Comparison of ENCODE assay signal across 21 cellular contexts in genomic region chr21:27466175-27466574, GRCh38.
DNase-seq lines count a peak whose midpoint lies in the region; ATAC-seq and TF ChIP-seq lines count a peak whose summit lies in the region.
"Had no signal": no experiment of that assay in that cellular context is flagged by ENCODE, and none has a peak within 500 bp of the region (broad histone marks: within the 10 kb centered on the region; RNA-seq: fewer than 3 reads in every experiment).

No MANE protein-coding gene starts in this region.

- no peaks in the 10 kb centered on the region for H3K27me3 Mint-ChIP-seq in HFFc6 (ENCODE audit: insufficient read depth)
- H3K27me3 Mint-ChIP-seq: activated CD4-positive, alpha-beta T cell treated with anti-CD3 and anti-CD28 coated beads, Interleukin-2, amount 10 ng/mL, durations not matched to agents 7 days and 5 days; CD4-positive, alpha-beta memory T cell had no signal

- no peaks in the 10 kb centered on the region for H3K9me3 Mint-ChIP-seq in HFFc6
- H3K9me3 Mint-ChIP-seq: nephron progenitor cell had no signal

- H3K27ac ChIP-seq in brain microvascular endothelial cell = no peak overlapping the region
- H3K27ac ChIP-seq: dorsolateral prefrontal cortex, SJCRH30 had no signal

- DNase-seq in ELR (ENCODE audit: low read depth) (peak; percentile 17), HFFc6 (no peak), brain microvascular endothelial cell (no peak), iPS DF 4.7 (ENCODE audit: extremely low read depth, low spot score) (peak; percentile 9), NCI-H2171 treated with DMSO at 0.1 percent for 48 hours (lab: John Stamatoyannopoulos, UW) (no peak)
- no peak for DNase-seq in NK-92 treated with Interleukin-12 subunit alpha and Interleukin-12 subunit beta, amount 100 ng/mL, for 24 hours (lab: John Stamatoyannopoulos, UW)
- DNase-seq: activated CD4-positive, alpha-beta T cell treated with anti-CD3 and anti-CD28 coated beads, Interleukin-2, amount 10 ng/mL, durations not matched to agents 7 days and 5 days; CD4-positive, alpha-beta memory T cell; dorsolateral prefrontal cortex; KBM-7; NCI-H1417; NCI-H2107; NCI-H510A treated with DMSO at 0.1 percent for 48 hours; nephron progenitor cell; SJCRH30; stimulated activated CD4-positive, alpha-beta T cell treated with anti-CD3 and anti-CD28 coated beads, Interleukin-2, amount 100 ng/mL, for 24 hours; stimulated activated naive CD4-positive, alpha-beta T cell had no signal

- H3K36me3 ChIP-seq in brain microvascular endothelial cell (replicated peaks) = no peaks in the 10 kb centered on the region
- H3K36me3 ChIP-seq: SJCRH30 had no signal

- peaks cover 6% of the 10 kb centered on the region for H3K4me1 Mint-ChIP-seq in HFFc6 (ENCODE audit: low read depth)
- H3K4me1 Mint-ChIP-seq: activated CD4-positive, alpha-beta T cell treated with anti-CD3 and anti-CD28 coated beads, Interleukin-2, amount 10 ng/mL, durations not matched to agents 7 days and 5 days; CD4-positive, alpha-beta memory T cell; nephron progenitor cell had no signal

- H3K36me3 Mint-ChIP-seq in HFFc6 (ENCODE audit: low read depth) = no peaks in the 10 kb centered on the region
- H3K36me3 Mint-ChIP-seq: CD4-positive, alpha-beta memory T cell had no signal

- H3K27me3 ChIP-seq in brain microvascular endothelial cell (replicated peaks) = no peaks in the 10 kb centered on the region
- H3K27me3 ChIP-seq: SJCRH30 had no signal

- no peak overlapping the region for H3K4me3 ChIP-seq in brain microvascular endothelial cell (ENCODE audit: low read depth, low read length)
- H3K4me3 ChIP-seq: dorsolateral prefrontal cortex, SJCRH30 had no signal

- no peak overlapping the region for H3K27ac Mint-ChIP-seq in HFFc6
- H3K27ac Mint-ChIP-seq: activated CD4-positive, alpha-beta T cell treated with anti-CD3 and anti-CD28 coated beads, Interleukin-2, amount 10 ng/mL, durations not matched to agents 7 days and 5 days; activated T-helper 2 cell treated with anti-CD3 and anti-CD28 coated beads, Interferon-gamma antibody, Interleukin-2, Interleukin-4, amounts not matched to agents 10 μg/mL and 5 μg/mL and 100 μg/mL, durations not matched to agents 14 hours and 24 hours and 36 hours; CD4-positive, alpha-beta memory T cell; nephron progenitor cell; T-helper 1 cell treated with Interleukin-12 subunit alpha and Interleukin-12 subunit beta and Interleukin-4 antibody, amounts not matched to agents 30 μg/mL and 1 μg/mL, for 36 hours had no signal

- peak; percentile 55; the same call in 1 of the 2 replicates for TF ChIP-seq CTCF in HFFc6 (IDR thresholded peaks at IDR 0.05)
- TF ChIP-seq CTCF in brain microvascular endothelial cell (IDR thresholded peaks at IDR 0.05; ENCODE audit: low read depth, low read length, missing control alignments) = peak; percentile 4

- no peak for ATAC-seq in HG03175 (IDR thresholded peaks at IDR 0.05; ENCODE audit: unreplicated experiment)
- ATAC-seq: esophagus mucosa had no signal

- in situ Hi-C loops in brain microvascular endothelial cell (cut with HindIII; ENCODE audit: low pct_ligation_motif_present, low sequenced_read_pairs) = no loop called here

- H3K4me3 Mint-ChIP-seq in HFFc6 = no peak overlapping the region
- H3K4me3 Mint-ChIP-seq: activated CD4-positive, alpha-beta T cell treated with anti-CD3 and anti-CD28 coated beads, Interleukin-2, amount 10 ng/mL, durations not matched to agents 7 days and 5 days; CD4-positive, alpha-beta memory T cell; nephron progenitor cell; T-helper 1 cell treated with Interleukin-12 subunit alpha and Interleukin-12 subunit beta and Interleukin-4 antibody, amounts not matched to agents 30 μg/mL and 1 μg/mL, for 36 hours had no signal

Comparison
In these comparisons a context has a peak if more than half of its experiments do, and no peak if none do; other contexts are left out.
1. DNase-seq: peak in ELR (single experiment) and iPS DF 4.7 (single experiment); none in HFFc6 (single experiment), brain microvascular endothelial cell (single experiment), NCI-H2171 treated with DMSO at 0.1 percent for 48 hours (single experiment) and NK-92 treated with Interleukin-12 subunit alpha and Interleukin-12 subunit beta, amount 100 ng/mL, for 24 hours (single experiment).